ENCODE assay signal across 8 cellular contexts in genomic region chr22:39153220-39153860, GRCh38. TPM values are rescaled to one million over a fixed set of nuclear protein-coding genes. Genes with fewer than 3 reads are reported as not detected.
DNase-seq lines count a peak whose midpoint lies in the region; ATAC-seq and TF ChIP-seq lines count a peak whose summit lies in the region.

No MANE protein-coding gene starts in this region.

- peaks cover 15% of the 10 kb centered on the region for H3K27me3 ChIP-seq in mucosa of stomach (ENCODE audit: control insufficient read depth, insufficient read depth, low read length)

- H3K27me3 Mint-ChIP-seq in Calu3 (ENCODE audit: unreplicated experiment), result peaks cover 52% of the 10 kb centered on the region

- no peaks in the 10 kb centered on the region for H3K9me3 ChIP-seq in mucosa of stomach (ENCODE audit: control insufficient read depth, low read length)

- intact Hi-C loops in Calu3 (cut with micrococcal nuclease; ENCODE audit: unreplicated experiment), result no loop called here

- peak overlapping the region; percentile 74 for H3K9ac ChIP-seq in mucosa of stomach (ENCODE audit: low read length)

- H3K27ac ChIP-seq in caudate nucleus (ENCODE audit: low read depth, low read length), result peak overlapping the region; percentile 93

- DNase-seq in Calu3 (no peak), caudate nucleus (lab: John Stamatoyannopoulos, UW) (peak in 1 of 61 donors; percentile 10), NCI-H2171 (lab: John Stamatoyannopoulos, UW) (no peak), A172 (ENCODE audit: low spot score) (no peak), HK-2 (ENCODE audit: unreplicated experiment) (no peak)

- peaks cover 12% of the 10 kb centered on the region for H3K4me1 Mint-ChIP-seq in Calu3 (ENCODE audit: low read depth, unreplicated experiment)

- H3K36me3 Mint-ChIP-seq in Calu3 (ENCODE audit: insufficient read depth, unreplicated experiment), result peaks cover 23% of the 10 kb centered on the region

- peak overlapping the region; percentile 77 for H3K4me3 Mint-ChIP-seq in Calu3 (ENCODE audit: low read depth, unreplicated experiment)

- peak overlapping the region; percentile 60 for H3K27ac Mint-ChIP-seq in Calu3 (ENCODE audit: unreplicated experiment)

- H3K36me3 ChIP-seq in mucosa of stomach (ENCODE audit: control insufficient read depth, insufficient read depth, low read length), result no peaks in the 10 kb centered on the region

- no peaks in the 10 kb centered on the region for H3K9me3 Mint-ChIP-seq in Calu3 (ENCODE audit: low read depth, unreplicated experiment)

- peaks cover 41% of the 10 kb centered on the region for H3K4me1 ChIP-seq in mucosa of stomach (ENCODE audit: control insufficient read depth, insufficient read depth, low read length)

- ATAC-seq in HG03432 (IDR thresholded peaks at IDR 0.05; ENCODE audit: unreplicated experiment) (peak; percentile 1), HG02840 (IDR thresholded peaks at IDR 0.05; ENCODE audit: low FRiP score, unreplicated experiment) (no peak)

- CTCF ChIA-PET in Calu3 (lab: Charles Lee), result interaction anchor here (1.4 kb wide), 1 partner anchor 88 kb away, joined by 4 read pairs; no protein-coding TSS in a partner anchor

- TF ChIP-seq CTCF in Calu3 (IDR thresholded peaks at IDR 0.05; ENCODE audit: unreplicated experiment), result no peak

- H3K4me3 ChIP-seq in mucosa of stomach (ENCODE audit: low read length), result peak overlapping the region; percentile 29

- no TSS peak for BruUV-seq in Calu3 (replicated peaks; lab: Mats Ljungman, UMichigan)

RNA-seq across cellular contexts. Expression of gene CBX7, which starts 0.9 kb away (rescaled TPM):
- 10.5 and 11.8 TPM in 2 replicates for total RNA-seq in Calu3 (2022)
- total RNA-seq in A172 (2014; rRNA removed; shearing (Covaris generic)), result 0.74 and 3.3 TPM in 2 replicates

RNA-seq across cellular contexts. Expression of gene APOBEC3H, which starts 56.3 kb away (rescaled TPM):
- total RNA-seq in Calu3 (2022), result not detected in 2 replicates
- total RNA-seq in A172 (2014; rRNA removed; shearing (Covaris generic)), result 0.50 and 0.81 TPM in 2 replicates
